In genomic region chr10:68564712-68565111, GRCh38 we compare ENCODE assay signal across 1 cellular context.
TF ChIP-seq lines count a peak whose summit lies in the region.

No MANE protein-coding gene starts in this region.

TF ChIP-seq in K562, 482 proteins besides CTCF, POLR2A, EP300 and RAD21:
- TF ChIP-seq RFX1 (IDR thresholded peaks at IDR 0.05), result no peak
- no peak for TF ChIP-seq SIX5 (IDR thresholded peaks at IDR 0.05; ENCODE audit: borderline replicate concordance in 1 of 2, insufficient read depth in 1 of 2, low read depth in 1 of 2, low read length in 2 of 2)
- no peak for TF ChIP-seq ZNF12 (CRISPR knock-in tag; IDR thresholded peaks at IDR 0.05)
- TF ChIP-seq ZBTB33 (CRISPR knock-in tag; IDR thresholded peaks at IDR 0.05), result peak; percentile 88
- peak; percentile 28; the same call in 1 of the 2 replicates for TF ChIP-seq ZNF121 (CRISPR knock-in tag; conservative IDR thresholded peaks at IDR 0.05)
- TF ChIP-seq ZNF407 (IDR thresholded peaks at IDR 0.05; ENCODE audit: low read depth), result no peak
